ENCODE assay signal across 1 cellular context in genomic region chr5:125834438-125835147, GRCh38.
TF ChIP-seq lines count a peak whose summit lies in the region.

No MANE protein-coding gene starts in this region.

TF ChIP-seq in GM23338, 12 proteins besides CTCF, POLR2A, EP300 and RAD21 (continued from another document):
- TF ChIP-seq ZNF462 (CRISPR knock-in tag; IDR thresholded peaks at IDR 0.05), result no peak
- no peak for TF ChIP-seq EZH2phosphoT487 (IDR thresholded peaks at IDR 0.05; ENCODE audit: unreplicated experiment)
- TF ChIP-seq ETS1 (IDR thresholded peaks at IDR 0.05), result no peak
- no peak for TF ChIP-seq CREB1 (CRISPR knock-in tag; IDR thresholded peaks at IDR 0.05; ENCODE audit: low read depth)
